In genomic region chr16:2156849-2157224, GRCh38 we compare ENCODE assay signal across 1 cellular context.
TF ChIP-seq lines count a peak whose summit lies in the region.

No MANE protein-coding gene starts in this region.

TF ChIP-seq in GM23338, 12 proteins besides CTCF, POLR2A, EP300 and RAD21 (continued from another document):
- TF ChIP-seq ZNF462 (CRISPR knock-in tag; IDR thresholded peaks at IDR 0.05) (no peak), NANOG (IDR thresholded peaks at IDR 0.05; ENCODE audit: borderline replicate concordance) (no peak), POLR2AphosphoS5 (IDR thresholded peaks at IDR 0.05; ENCODE audit: low read depth) (no peak), STAT1 (IDR thresholded peaks at IDR 0.05; ENCODE audit: unreplicated experiment) (no peak), ETS1 (IDR thresholded peaks at IDR 0.05) (no peak), CREB1 (CRISPR knock-in tag; IDR thresholded peaks at IDR 0.05; ENCODE audit: low read depth) (no peak), EZH2 (IDR thresholded peaks at IDR 0.05; ENCODE audit: low read depth, unreplicated experiment) (no peak), JUNB (IDR thresholded peaks at IDR 0.05; ENCODE audit: unreplicated experiment) (no peak), REST (IDR thresholded peaks at IDR 0.05; ENCODE audit: unreplicated experiment) (no peak), EZH2phosphoT487 (IDR thresholded peaks at IDR 0.05; ENCODE audit: unreplicated experiment) (no peak), ZNF114 (CRISPR knock-in tag; IDR thresholded peaks at IDR 0.05) (no peak)
